17 cellular contexts compared by ENCODE assay signal in the genomic region with DNA sequence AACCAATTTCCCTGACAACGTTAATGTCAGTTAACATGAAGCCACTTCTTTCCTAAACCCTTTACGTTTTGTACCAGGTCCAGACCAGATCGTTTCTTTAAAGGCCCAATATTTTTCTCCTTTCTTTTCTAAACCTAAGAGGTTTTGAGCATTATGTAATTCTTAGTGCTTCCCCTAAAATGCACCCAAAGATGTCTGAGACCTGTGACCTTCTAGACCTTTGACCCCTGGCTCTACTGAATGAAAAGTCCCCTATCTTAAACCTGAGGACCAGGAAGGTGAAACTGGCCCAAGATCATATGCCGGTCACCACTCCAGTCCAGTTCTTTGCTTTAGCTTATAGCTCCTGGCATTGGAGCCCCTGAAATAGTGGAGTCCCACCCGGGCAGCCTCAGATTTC.
"Had no signal": no experiment of that assay in that cellular context is flagged by ENCODE, and none has a peak within 500 bp of the region (broad histone marks: within the 10 kb centered on the region; RNA-seq: fewer than 3 reads in every experiment).

No MANE protein-coding gene starts in this region.

- H3K4me3 Mint-ChIP-seq: activated CD4-positive, alpha-beta memory T cell treated with anti-CD3 and anti-CD28 coated beads, Interleukin-2, amount 10 ng/mL, durations not matched to agents 7 days and 5 days; activated CD8-positive, alpha-beta memory T cell treated with anti-CD3 and anti-CD28 coated beads, Interleukin-2, amount 10 ng/mL, durations not matched to agents 7 days and 5 days; nephron had no signal

- H3K9me3 ChIP-seq: adrenal gland, sigmoid colon, thyroid gland had no signal

- DNase-seq: activated CD4-positive, alpha-beta memory T cell treated with anti-CD3 and anti-CD28 coated beads, Interleukin-2, amount 10 ng/mL, durations not matched to agents 7 days and 5 days; activated CD4-positive, alpha-beta T cell treated with anti-CD3 and anti-CD28 coated beads for 48 hours; activated CD8-positive, alpha-beta memory T cell treated with anti-CD3 and anti-CD28 coated beads, Interleukin-2, amount 10 ng/mL, durations not matched to agents 7 days and 5 days; activated gamma-delta T cell; activated T-cell treated with anti-CD3 and anti-CD28 coated beads, Interleukin-2, amount 50 U/mL, for 1 hour; mesendoderm; nucleus accumbens; posterior cingulate gyrus; sigmoid colon; stimulated activated CD4-positive, alpha-beta T cell treated with anti-CD3 and anti-CD28 coated beads, Interleukin-4, amount 100 ng/mL, for 24 hours; stimulated activated naive CD4-positive, alpha-beta T cell; thyroid gland had no signal

- ATAC-seq: activated CD8-positive, alpha-beta memory T cell treated with anti-CD3 and anti-CD28 coated beads, Interleukin-2, amount 10 ng/mL, durations not matched to agents 7 days and 5 days had no signal

- H3K27me3 Mint-ChIP-seq: activated CD4-positive, alpha-beta memory T cell treated with anti-CD3 and anti-CD28 coated beads, Interleukin-2, amount 10 ng/mL, durations not matched to agents 7 days and 5 days; activated CD8-positive, alpha-beta memory T cell treated with anti-CD3 and anti-CD28 coated beads, Interleukin-2, amount 10 ng/mL, durations not matched to agents 7 days and 5 days; activated naive CD4-positive, alpha-beta T cell treated with anti-CD3 and anti-CD28 coated beads, Interleukin-2, amount 50 U/mL, for 24 hours had no signal

- H3K27ac Mint-ChIP-seq: activated CD4-positive, alpha-beta memory T cell treated with anti-CD3 and anti-CD28 coated beads, Interleukin-2, amount 10 ng/mL, durations not matched to agents 7 days and 5 days; activated CD8-positive, alpha-beta memory T cell treated with anti-CD3 and anti-CD28 coated beads, Interleukin-2, amount 10 ng/mL, durations not matched to agents 7 days and 5 days; activated naive CD4-positive, alpha-beta T cell treated with anti-CD3 and anti-CD28 coated beads, Interleukin-2, amount 50 U/mL, for 24 hours; nephron had no signal

- H3K27ac ChIP-seq: adrenal gland, cardiac muscle cell, sigmoid colon, thyroid gland had no signal

- H3K4me3 ChIP-seq: adrenal gland, cardiac muscle cell, sigmoid colon, thyroid gland had no signal

- FAIRE-seq: TTC549 had no signal

- H3K27me3 ChIP-seq: adrenal gland, cardiac muscle cell, sigmoid colon, thyroid gland had no signal

- H3K36me3 ChIP-seq: adrenal gland, cardiac muscle cell, sigmoid colon, thyroid gland had no signal

- H3K9me3 Mint-ChIP-seq: activated CD4-positive, alpha-beta memory T cell treated with anti-CD3 and anti-CD28 coated beads, Interleukin-2, amount 10 ng/mL, durations not matched to agents 7 days and 5 days; activated naive CD4-positive, alpha-beta T cell treated with anti-CD3 and anti-CD28 coated beads, Interleukin-2, amount 50 U/mL, for 24 hours had no signal
